1 cellular context compared by ENCODE assay signal in genomic region chr3:124263168-124263567, GRCh38.
A peak's percentile ranks its signal among the peaks of the same experiment; 100 is the strongest.
TF ChIP-seq lines count a peak whose summit lies in the region.

No MANE protein-coding gene starts in this region.

TF ChIP-seq in K562, 482 proteins besides CTCF, POLR2A, EP300 and RAD21 (continued from another document and continues in another):
- TF ChIP-seq BACH1 (tag; IDR thresholded peaks at IDR 0.05) (0 out of 2 replicates have a peak, but pooled peaks have one; percentile 37), C11orf30 (IDR thresholded peaks at IDR 0.05; ENCODE audit: low read depth) (peak; percentile 80), ARID2 (IDR thresholded peaks at IDR 0.05) (no peak), HCFC1 (IDR thresholded peaks at IDR 0.05; ENCODE audit: low read depth, low read length) (no peak), NFE2 (IDR thresholded peaks at IDR 0.05; ENCODE audit: low read depth) (peak; percentile 74), NCOA1 (IDR thresholded peaks at IDR 0.05; ENCODE audit: low read depth) (no peak), ZNF766 (CRISPR knock-in tag; conservative IDR thresholded peaks at IDR 0.05) (no peak), STAG1 (CRISPR knock-in tag; IDR thresholded peaks at IDR 0.05; ENCODE audit: borderline replicate concordance) (no peak), ETV5 (CRISPR knock-in tag; IDR thresholded peaks at IDR 0.05; ENCODE audit: low read depth) (no peak), PREB (CRISPR knock-in tag; IDR thresholded peaks at IDR 0.05) (no peak), MAFF (IDR thresholded peaks at IDR 0.05; ENCODE audit: low read length) (peak; percentile 56), BCLAF1 (IDR thresholded peaks at IDR 0.05; ENCODE audit: borderline replicate concordance in 1 of 2, control insufficient read depth in 1 of 2, low read depth in 2 of 2, low read length in 1 of 2) (no peak), ZNF77 (CRISPR knock-in tag; IDR thresholded peaks at IDR 0.05) (no peak), NELFE (IDR thresholded peaks at IDR 0.05; ENCODE audit: insufficient read depth, insufficient read length) (no peak), ZNF445 (CRISPR knock-in tag; IDR thresholded peaks at IDR 0.05; ENCODE audit: low read depth) (no peak), KDM1A (IDR thresholded peaks at IDR 0.05) (0 out of 4 replicates have a peak, but pooled peaks of 1 of the 2 experiments have one; percentile 9), AFF1 (IDR thresholded peaks at IDR 0.05; ENCODE audit: low read depth in 1 of 2, partially characterized antibody in 2 of 2) (no peak), CBFA2T2 (conservative IDR thresholded peaks at IDR 0.05) (no peak), MED1 (CRISPR knock-in tag; IDR thresholded peaks at IDR 0.05; ENCODE audit: borderline replicate concordance) (no peak), RCOR1 (IDR thresholded peaks at IDR 0.05; ENCODE audit: borderline replicate concordance in 1 of 2, low read depth in 2 of 2, low read length in 2 of 2) (no peak), SMARCE1 (IDR thresholded peaks at IDR 0.05) (no peak), MAFG (tag; conservative IDR thresholded peaks at IDR 0.05) (peak; percentile 90), POLR3A (IDR thresholded peaks at IDR 0.05; ENCODE audit: borderline replicate concordance, extremely low read depth, insufficient read depth, insufficient read length) (no peak), MLLT1 (IDR thresholded peaks at IDR 0.05) (no peak), KLF1 (tag; IDR thresholded peaks at IDR 0.05) (no peak), ZNF311 (CRISPR knock-in tag; IDR thresholded peaks at IDR 0.05) (no peak), BCOR (IDR thresholded peaks at IDR 0.05) (no peak), YY1 (IDR thresholded peaks at IDR 0.05; ENCODE audit: borderline replicate concordance in 1 of 3, control insufficient read depth in 1 of 3, extremely low read depth in 1 of 3, insufficient read depth in 3 of 3, insufficient read length in 1 of 3, insufficient replicate concordance in 2 of 3, low read depth in 1 of 3, low read length in 2 of 3) (no peak), ZNF780A (CRISPR knock-in tag; IDR thresholded peaks at IDR 0.05) (no peak), NRF1 (conservative IDR thresholded peaks at IDR 0.05 in 1 of 2, IDR thresholded peaks at IDR 0.05 in 1 of 2) (no peak), BHLHE40 (IDR thresholded peaks at IDR 0.05; ENCODE audit: low read length) (no peak), HES1 (IDR thresholded peaks at IDR 0.05; ENCODE audit: low read depth) (no peak), ZNF507 (tag; conservative IDR thresholded peaks at IDR 0.05) (no peak), CXXC5 (CRISPR knock-in tag; IDR thresholded peaks at IDR 0.05) (no peak), NCOA6 (IDR thresholded peaks at IDR 0.05) (no peak), E2F3 (CRISPR knock-in tag; IDR thresholded peaks at IDR 0.05) (no peak), TRIM25 (IDR thresholded peaks at IDR 0.05; ENCODE audit: borderline replicate concordance) (no peak), NFE2L1 (tag; IDR thresholded peaks at IDR 0.05; ENCODE audit: borderline replicate concordance, low read depth) (peak; percentile 54; the same call in 1 of the 2 replicates), GTF2B (IDR thresholded peaks at IDR 0.05; ENCODE audit: extremely low read depth, insufficient read length) (no peak), MTA3 (IDR thresholded peaks at IDR 0.05; ENCODE audit: borderline replicate concordance) (no peak), CLOCK (CRISPR knock-in tag; IDR thresholded peaks at IDR 0.05; ENCODE audit: borderline replicate concordance) (no peak), ZNF280A (IDR thresholded peaks at IDR 0.05; ENCODE audit: low read depth, partially characterized antibody) (no peak), ZHX1 (conservative IDR thresholded peaks at IDR 0.05; ENCODE audit: low read length) (no peak)
